In the genomic region with DNA sequence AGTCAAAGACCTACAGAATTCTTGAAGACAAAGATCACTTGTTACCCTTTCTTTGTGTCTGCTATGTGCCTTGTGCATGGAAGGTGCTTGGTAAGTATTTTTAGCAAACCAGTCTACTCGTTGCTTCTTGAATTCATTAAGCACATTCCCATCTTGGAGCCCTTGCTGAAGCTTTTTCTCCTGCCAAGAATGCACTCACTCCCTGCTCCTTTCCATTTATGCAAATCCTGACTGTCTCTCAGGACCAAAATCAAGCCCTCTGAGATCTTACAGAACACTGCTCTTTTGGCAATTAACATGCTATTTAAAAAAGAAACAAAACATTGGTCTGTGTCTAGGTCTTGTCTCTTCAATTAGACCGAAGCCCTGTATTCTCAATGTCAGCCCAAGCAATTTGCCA, we compare ENCODE assay signal across 14 cellular contexts.
DNase-seq lines count a peak whose midpoint lies in the region; ATAC-seq and TF ChIP-seq lines count a peak whose summit lies in the region.
"Had no signal": no experiment of that assay in that cellular context is flagged by ENCODE, and none has a peak within 500 bp of the region (broad histone marks: within the 10 kb centered on the region; RNA-seq: fewer than 3 reads in every experiment).

No MANE protein-coding gene starts in this region.

- H3K36me3 Mint-ChIP-seq in IgD-negative memory B cell: no peaks in the 10 kb centered on the region
- no peaks in the 10 kb centered on the region for H3K36me3 Mint-ChIP-seq in natural killer cell treated with Interleukin-12 subunit alpha and Interleukin-12 subunit beta and Interleukin-15 and Interleukin-18, amount 100 ng/mL, for 72 hours
- H3K36me3 Mint-ChIP-seq: activated naive CD4-positive, alpha-beta T cell treated with anti-CD3 and anti-CD28 coated beads, Interleukin-2, amount 10 ng/mL, durations not matched to agents 7 days and 5 days; immature natural killer cell had no signal

- in situ Hi-C loops in astrocyte of the spinal cord (cut with HindIII; ENCODE audit: low sequenced_read_pairs): no loop called here

- H3K27ac Mint-ChIP-seq in IgD-negative memory B cell: peak overlapping the region in 2 of 3 donors; percentile 36 to 37
- no peak overlapping the region for H3K27ac Mint-ChIP-seq in natural killer cell treated with Interleukin-12 subunit alpha and Interleukin-12 subunit beta and Interleukin-15 and Interleukin-18, amount 100 ng/mL, for 72 hours
- H3K27ac Mint-ChIP-seq: activated naive CD4-positive, alpha-beta T cell treated with anti-CD3 and anti-CD28 coated beads, Interleukin-2, amount 10 ng/mL, durations not matched to agents 7 days and 5 days; immature natural killer cell had no signal

- H3K4me3 Mint-ChIP-seq in IgD-negative memory B cell: no peak overlapping the region
- H3K4me3 Mint-ChIP-seq in natural killer cell treated with Interleukin-12 subunit alpha and Interleukin-12 subunit beta and Interleukin-15 and Interleukin-18, amount 100 ng/mL, for 72 hours: no peak overlapping the region
- H3K4me3 Mint-ChIP-seq: activated CD4-positive, alpha-beta T cell treated with anti-CD3 and anti-CD28 coated beads, Interleukin-2, amount 10 ng/mL, durations not matched to agents 7 days and 5 days; activated naive CD4-positive, alpha-beta T cell treated with anti-CD3 and anti-CD28 coated beads, Interleukin-2, amount 10 ng/mL, durations not matched to agents 7 days and 5 days; immature natural killer cell had no signal

- H3K27me3 ChIP-seq in layer of hippocampus (ENCODE audit: control insufficient read depth, insufficient read depth, low read length): no peaks in the 10 kb centered on the region

- H3K27me3 Mint-ChIP-seq in IgD-negative memory B cell: no peaks in the 10 kb centered on the region
- H3K27me3 Mint-ChIP-seq in natural killer cell treated with Interleukin-12 subunit alpha and Interleukin-12 subunit beta and Interleukin-15 and Interleukin-18, amount 100 ng/mL, for 72 hours: no peaks in the 10 kb centered on the region
- H3K27me3 Mint-ChIP-seq: activated CD4-positive, alpha-beta T cell treated with anti-CD3 and anti-CD28 coated beads, Interleukin-2, amount 10 ng/mL, durations not matched to agents 7 days and 5 days had no signal

- ATAC-seq in HG03432 (IDR thresholded peaks at IDR 0.05; ENCODE audit: unreplicated experiment): no peak
- ATAC-seq in natural killer cell treated with Interleukin-12 subunit alpha and Interleukin-12 subunit beta and Interleukin-15 and Interleukin-18, amount 100 ng/mL, for 72 hours: no peak

- H3K9me3 Mint-ChIP-seq in IgD-negative memory B cell: no peaks in the 10 kb centered on the region
- H3K9me3 Mint-ChIP-seq in natural killer cell treated with Interleukin-12 subunit alpha and Interleukin-12 subunit beta and Interleukin-15 and Interleukin-18, amount 100 ng/mL, for 72 hours: no peaks in the 10 kb centered on the region
- H3K9me3 Mint-ChIP-seq: activated CD4-positive, alpha-beta T cell treated with anti-CD3 and anti-CD28 coated beads, Interleukin-2, amount 10 ng/mL, durations not matched to agents 7 days and 5 days; activated naive CD4-positive, alpha-beta T cell treated with anti-CD3 and anti-CD28 coated beads, Interleukin-2, amount 10 ng/mL, durations not matched to agents 7 days and 5 days; immature natural killer cell had no signal

- H3K27ac ChIP-seq in layer of hippocampus (ENCODE audit: low read depth, low read length) (peak overlapping the region; percentile 44), substantia nigra (ENCODE audit: low read depth, low read length, poor library complexity, severe bottlenecking) (peak overlapping the region; percentile 75)
- H3K27ac ChIP-seq: parathyroid adenoma had no signal

- H3K4me1 Mint-ChIP-seq in IgD-negative memory B cell: peaks cover 32 to 39% (median 33%) of the 10 kb centered on the region in 3 donors
- H3K4me1 Mint-ChIP-seq in natural killer cell treated with Interleukin-12 subunit alpha and Interleukin-12 subunit beta and Interleukin-15 and Interleukin-18, amount 100 ng/mL, for 72 hours (ENCODE audit: low read depth in 2 of 2): peaks cover 0 to 3% of the 10 kb centered on the region in 2 donors
- H3K4me1 Mint-ChIP-seq: immature natural killer cell had no signal

- H3K4me3 ChIP-seq in astrocyte of the spinal cord (ENCODE audit: low read depth, low read length): no peak overlapping the region

- TF ChIP-seq CTCF in astrocyte of the spinal cord (IDR thresholded peaks at IDR 0.05; ENCODE audit: low read depth, low read length): no peak

- DNase-seq in astrocyte of the spinal cord (ENCODE audit: low read depth, low spot score) (peak; percentile 62), substantia nigra (lab: John Stamatoyannopoulos, UW) (peak in 1 of 49 donors; percentile 31), HK-2 (ENCODE audit: unreplicated experiment) (no peak), NCI-H187 treated with DMSO at 0.1 percent for 48 hours (lab: John Stamatoyannopoulos, UW) (no peak)
- DNase-seq in natural killer cell treated with Interleukin-12 subunit alpha and Interleukin-12 subunit beta and Interleukin-15 and Interleukin-18, amount 100 ng/mL, for 72 hours (ENCODE audit: low spot score): no peak
- DNase-seq: activated CD4-positive, alpha-beta T cell treated with anti-CD3 and anti-CD28 coated beads, Interleukin-2, amount 10 ng/mL, durations not matched to agents 7 days and 5 days; activated naive CD4-positive, alpha-beta T cell treated with anti-CD3 and anti-CD28 coated beads, Interleukin-2, amount 10 ng/mL, durations not matched to agents 7 days and 5 days; DMS79 treated with DMSO at 0.1 percent for 48 hours; immature natural killer cell; NCI-H2171 treated with DMSO at 0.1 percent for 48 hours had no signal

Comparison
In these comparisons a context has a peak if more than half of its experiments do, and no peak if none do; other contexts are left out.
1. H3K27ac Mint-ChIP-seq: peak in IgD-negative memory B cell (2 of 3); none in natural killer cell treated with Interleukin-12 subunit alpha and Interleukin-12 subunit beta and Interleukin-15 and Interleukin-18, amount 100 ng/mL, for 72 hours (0 of 2).